ENCODE assay signal across 8 cellular contexts in genomic region chr1:15939181-15940109, GRCh38. TPM values are rescaled to one million over a fixed set of nuclear protein-coding genes. Genes with fewer than 3 reads are reported as not detected.
A peak's percentile ranks its signal among the peaks of the same experiment; 100 is the strongest.
DNase-seq lines count a peak whose midpoint lies in the region; ATAC-seq, FAIRE-seq and TF ChIP-seq lines count a peak whose summit lies in the region.

No MANE protein-coding gene starts in this region.

- no peak overlapping the region for H3K4me3 ChIP-seq in ACC112 (ENCODE audit: low read depth, low read length)
- H3K4me3 ChIP-seq in coronary artery, result no peak overlapping the region
- H3K4me3 ChIP-seq in mucosa of descending colon, result no peak overlapping the region

- H3K27ac ChIP-seq in ACC112 (ENCODE audit: low read depth, low read length) (peak overlapping the region; percentile 36), coronary artery (peak overlapping the region; percentile 33 to 72)

- peak; percentile 77 for ATAC-seq in mucosa of descending colon

- in situ Hi-C loops in ACHN (cut with HindIII; ENCODE audit: low pct_ligation_motif_present, low pct_unique_long_range_greater_than_20kb, low sequenced_read_pairs), result no loop called here

- peaks cover 29% of the 10 kb centered on the region; the same call in 1 of the 2 replicates for H3K36me3 ChIP-seq in ACC112 (ENCODE audit: insufficient read depth, low read length)
- peaks cover 17% of the 10 kb centered on the region for H3K36me3 ChIP-seq in mucosa of descending colon (ENCODE audit: low read depth)

- intact Hi-C loops in mucosa of descending colon (cut with DNase I, micrococcal nuclease), result no loop called here

- no peak for FAIRE-seq in D721Med (lab: Jason Lieb, UNC)

- no peaks in the 10 kb centered on the region for H3K79me2 ChIP-seq in ACC112 (ENCODE audit: control insufficient read depth, insufficient read depth, low read length, unreplicated experiment)

- no peak overlapping the region for H2AFZ ChIP-seq in ACC112 (ENCODE audit: low read length, unreplicated experiment)

- TF ChIP-seq CTCF in coronary artery (IDR thresholded peaks at IDR 0.05), result no peak
- no peak for TF ChIP-seq CTCF in mucosa of descending colon (IDR thresholded peaks at IDR 0.05)
- TF ChIP-seq CTCF in D721Med (IDR thresholded peaks at IDR 0.05; ENCODE audit: insufficient read depth, missing control alignments), result no peak

- H3K4me1 ChIP-seq in ACC112 (ENCODE audit: control insufficient read depth, insufficient read depth, low read length, unreplicated experiment), result peaks cover 20% of the 10 kb centered on the region
- H3K4me1 ChIP-seq in mucosa of descending colon (ENCODE audit: low read depth), result peaks cover 4% of the 10 kb centered on the region

- DNase-seq in M059J (ENCODE audit: low read depth), result peak; percentile 81
- peak; percentile 74 for DNase-seq in coronary artery (ENCODE audit: low spot score)
- peak in 2 of 3 donors; percentile 44 to 64 for DNase-seq in mucosa of descending colon
- DNase-seq in D721Med (ENCODE audit: insufficient read length, low spot score), result no peak
- no peak for DNase-seq in ACHN
- no peak for DNase-seq in NCI-H2171 treated with DMSO at 0.1 percent for 48 hours (lab: John Stamatoyannopoulos, UW)
- no peak for DNase-seq in NCI-H748 (lab: John Stamatoyannopoulos, UW; ENCODE audit: unreplicated experiment)

- H3K27me3 ChIP-seq in ACC112 (ENCODE audit: insufficient read depth, low read length), result no peaks in the 10 kb centered on the region

- H3K9me3 ChIP-seq in mucosa of descending colon, result no peaks in the 10 kb centered on the region

RNA-seq across cellular contexts. Expression of gene ZBTB17, which starts 36.5 kb away (rescaled TPM):
- total RNA-seq in M059J (2014; rRNA removed; shearing (Covaris generic)), result 26.6 and 37.6 TPM in 2 replicates
- total RNA-seq in mucosa of descending colon, result 10 to 100 TPM; 29.2 to 40.8 (median 34.6) TPM

Comparison
In these comparisons a context has a peak if more than half of its experiments do, and no peak if none do; other contexts are left out.
1. DNase-seq: peak in M059J (single experiment), coronary artery (single experiment) and mucosa of descending colon (2 of 3); none in D721Med (single experiment), ACHN (single experiment), NCI-H2171 treated with DMSO at 0.1 percent for 48 hours (single experiment) and NCI-H748 (single experiment).